In genomic region chr5:168946363-168946762, GRCh38 we compare ENCODE assay signal across 9 cellular contexts.
DNase-seq lines count a peak whose midpoint lies in the region; ATAC-seq and TF ChIP-seq lines count a peak whose summit lies in the region.
"Had no signal": no experiment of that assay in that cellular context is flagged by ENCODE, and none has a peak within 500 bp of the region (broad histone marks: within the 10 kb centered on the region; RNA-seq: fewer than 3 reads in every experiment).

No MANE protein-coding gene starts in this region.

- H3K4me1 ChIP-seq in RWPE2 (ENCODE audit: insufficient read depth, poor library complexity, severe bottlenecking): no peaks in the 10 kb centered on the region
- H3K4me1 ChIP-seq in cardiac muscle cell (ENCODE audit: low read depth): peaks cover 36% of the 10 kb centered on the region
- no peaks in the 10 kb centered on the region for H3K4me1 ChIP-seq in suprapubic skin

- WGBS in suprapubic skin: 82% methylated on average over 5 of the region's 6 CpGs

- H3K4me3 ChIP-seq in RWPE2 (ENCODE audit: severe bottlenecking): no peak overlapping the region
- H3K4me3 ChIP-seq in cardiac muscle cell: no peak overlapping the region
- H3K4me3 ChIP-seq in suprapubic skin: no peak overlapping the region

- DNase-seq in activated T-cell treated with anti-CD3 and anti-CD28 coated beads, Interleukin-2, amount 50 U/mL, for 24 hours: peak; percentile 36
- DNase-seq in activated T-cell treated with anti-CD3 and anti-CD28 coated beads, Interleukin-2, amount 50 U/mL, for 1 hour: no peak
- DNase-seq in RWPE2 (ENCODE audit: low spot score) (peak; percentile 34), cardiac muscle cell (ENCODE audit: low read depth in 1 of 2, low spot score in 1 of 2) (peak; percentile 13 to 69), suprapubic skin (ENCODE audit: low spot score in 2 of 2) (no peak), DMS153 treated with DMSO at 0.1 percent for 48 hours (lab: John Stamatoyannopoulos, UW; ENCODE audit: unreplicated experiment) (no peak)
- DNase-seq: CD4-positive, alpha-beta memory T cell had no signal

- H3K27me3 ChIP-seq in RWPE2 (ENCODE audit: insufficient read depth, poor library complexity, severe bottlenecking): no peaks in the 10 kb centered on the region
- no peaks in the 10 kb centered on the region for H3K27me3 ChIP-seq in cardiac muscle cell
- H3K27me3 ChIP-seq in suprapubic skin: no peaks in the 10 kb centered on the region

- H3K27ac Mint-ChIP-seq in activated T-cell treated with anti-CD3 and anti-CD28 coated beads, Interleukin-2, amount 50 U/mL, for 24 hours: no peak overlapping the region
- H3K27ac Mint-ChIP-seq: CD4-positive, alpha-beta memory T cell had no signal

- peak; percentile 27 for ATAC-seq in RWPE2 (ENCODE audit: low read depth)
- no peak for ATAC-seq in HG02678 (IDR thresholded peaks at IDR 0.05; ENCODE audit: unreplicated experiment)
- no peak for ATAC-seq in HG02763 (IDR thresholded peaks at IDR 0.05; ENCODE audit: unreplicated experiment)

- no peaks in the 10 kb centered on the region for H3K9me3 Mint-ChIP-seq in activated T-cell treated with anti-CD3 and anti-CD28 coated beads, Interleukin-2, amount 50 U/mL, for 24 hours
- H3K9me3 Mint-ChIP-seq: CD4-positive, alpha-beta memory T cell had no signal

- H3K27ac ChIP-seq in RWPE2 (ENCODE audit: poor library complexity, severe bottlenecking) (no peak overlapping the region), cardiac muscle cell (peak overlapping the region; percentile 2), suprapubic skin (peak overlapping the region; percentile 5)

- no peak overlapping the region for H3K4me3 Mint-ChIP-seq in activated T-cell treated with anti-CD3 and anti-CD28 coated beads, Interleukin-2, amount 50 U/mL, for 24 hours
- H3K4me3 Mint-ChIP-seq: CD4-positive, alpha-beta memory T cell had no signal

- peaks cover 10% of the 10 kb centered on the region for H3K4me1 Mint-ChIP-seq in activated T-cell treated with anti-CD3 and anti-CD28 coated beads, Interleukin-2, amount 50 U/mL, for 24 hours (ENCODE audit: low read depth)
- H3K4me1 Mint-ChIP-seq: CD4-positive, alpha-beta memory T cell had no signal

- H3K36me3 Mint-ChIP-seq in activated T-cell treated with anti-CD3 and anti-CD28 coated beads, Interleukin-2, amount 50 U/mL, for 24 hours (ENCODE audit: low read depth): no peaks in the 10 kb centered on the region
- H3K36me3 Mint-ChIP-seq: CD4-positive, alpha-beta memory T cell had no signal

- no peak for TF ChIP-seq POLR2A in suprapubic skin (IDR thresholded peaks at IDR 0.05)

- no peaks in the 10 kb centered on the region for H3K27me3 Mint-ChIP-seq in activated T-cell treated with anti-CD3 and anti-CD28 coated beads, Interleukin-2, amount 50 U/mL, for 24 hours
- H3K27me3 Mint-ChIP-seq: CD4-positive, alpha-beta memory T cell had no signal

- TF ChIP-seq CTCF in RWPE2 (IDR thresholded peaks at IDR 0.05; ENCODE audit: poor library complexity, severe bottlenecking) (no peak), cardiac muscle cell (IDR thresholded peaks at IDR 0.05; ENCODE audit: low read depth, low read length) (peak; percentile 33), suprapubic skin (IDR thresholded peaks at IDR 0.05) (no peak)

- no peak for TF ChIP-seq EP300 in suprapubic skin (IDR thresholded peaks at IDR 0.05)

- H3K9me3 ChIP-seq in RWPE2 (ENCODE audit: severe bottlenecking): no peaks in the 10 kb centered on the region
- H3K9me3 ChIP-seq in cardiac muscle cell (ENCODE audit: low read depth): no peaks in the 10 kb centered on the region
- H3K9me3 ChIP-seq in suprapubic skin: no peaks in the 10 kb centered on the region

- H3K36me3 ChIP-seq in RWPE2 (ENCODE audit: low read depth) (no peaks in the 10 kb centered on the region), cardiac muscle cell (no peaks in the 10 kb centered on the region), suprapubic skin (no peaks in the 10 kb centered on the region)

Comparison
In these comparisons a context has a peak if more than half of its experiments do, and no peak if none do; other contexts are left out.
1. DNase-seq: peak in activated T-cell treated with anti-CD3 and anti-CD28 coated beads, Interleukin-2, amount 50 U/mL, for 24 hours (single experiment), RWPE2 (single experiment) and cardiac muscle cell (2 of 2); none in activated T-cell treated with anti-CD3 and anti-CD28 coated beads, Interleukin-2, amount 50 U/mL, for 1 hour (single experiment), suprapubic skin (0 of 2) and DMS153 treated with DMSO at 0.1 percent for 48 hours (single experiment).